Comparison of ENCODE assay signal across 21 cellular contexts in the genomic region with DNA sequence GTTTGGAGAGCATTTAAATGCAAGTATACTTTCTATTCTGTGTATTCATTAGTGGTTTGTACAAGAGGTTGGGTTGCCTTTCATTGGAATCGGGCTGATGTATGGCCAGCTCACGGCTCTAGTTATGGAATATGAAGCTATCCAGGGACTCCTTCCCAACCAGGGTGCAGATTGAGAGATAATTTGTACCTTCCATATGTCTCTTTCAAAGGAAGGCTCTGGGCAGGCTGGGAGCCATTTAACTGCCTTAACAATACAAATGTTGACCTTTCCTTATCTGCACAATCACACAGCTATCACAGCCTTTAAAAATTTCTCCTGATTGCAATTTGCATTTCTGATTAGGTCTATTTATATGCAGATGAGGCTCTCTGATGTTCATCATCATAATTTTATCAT. TPM values are rescaled to one million over a fixed set of nuclear protein-coding genes. Genes with fewer than 3 reads are reported as not detected.
DNase-seq lines count a peak whose midpoint lies in the region; ATAC-seq and TF ChIP-seq lines count a peak whose summit lies in the region.
"Had no signal": no experiment of that assay in that cellular context is flagged by ENCODE, and none has a peak within 500 bp of the region (broad histone marks: within the 10 kb centered on the region; RNA-seq: fewer than 3 reads in every experiment).

No MANE protein-coding gene starts in this region.

- H3K36me3 Mint-ChIP-seq in GM23338 (ENCODE audit: low read depth) (no peaks in the 10 kb centered on the region), brain (no peaks in the 10 kb centered on the region)
- H3K36me3 Mint-ChIP-seq: activated naive CD8-positive, alpha-beta T cell treated with anti-CD3 and anti-CD28 coated beads, Interleukin-2, amount 10 ng/mL, durations not matched to agents 7 days and 5 days; type B pancreatic cell had no signal

- peak overlapping the region; percentile 17; the same call in 1 of the 2 replicates for H3K4me2 ChIP-seq in GM23338
- H3K4me2 ChIP-seq: BLaER1 treated with 17β-estradiol and CSF1 and Interleukin-3, amounts not matched to agents 10 nM and 100 nM; smooth muscle cell had no signal

- H3K27ac ChIP-seq in GM23338 (ENCODE audit: low read depth) = no peak overlapping the region
- H3K27ac ChIP-seq: BLaER1 treated with 17β-estradiol and CSF1 and Interleukin-3, amounts not matched to agents 10 nM and 100 nM; left lung; right atrium auricular region had no signal

- DNase-seq in COR-L47 (lab: John Stamatoyannopoulos, UW) (peak; percentile 24), GM23338 (ENCODE audit: low spot score) (no peak), NCI-H2227 treated with DMSO at 0.1 percent for 48 hours (lab: John Stamatoyannopoulos, UW) (peak; percentile 83), GOT3 (lab: John Stamatoyannopoulos, UW) (no peak)
- DNase-seq: activated effector memory CD4-positive, alpha-beta T cell treated with anti-CD3 and anti-CD28 coated beads, Interleukin-2, amount 50 U/mL, for 16 hours; activated naive CD8-positive, alpha-beta T cell treated with anti-CD3 and anti-CD28 coated beads, Interleukin-2, amount 10 ng/mL, durations not matched to agents 7 days and 5 days; activated T-cell treated with anti-CD3 and anti-CD28 coated beads, Interleukin-2, amount 50 U/mL, for 1 hour; DMS79; left lung had no signal

- H3K27me3 ChIP-seq in GM23338 (ENCODE audit: insufficient read depth) = no peaks in the 10 kb centered on the region
- H3K27me3 ChIP-seq: BLaER1 treated with 17β-estradiol and CSF1 and Interleukin-3, amounts not matched to agents 10 nM and 100 nM; right atrium auricular region had no signal

- H3K4me3 ChIP-seq in GM23338 = no peak overlapping the region
- H3K4me3 ChIP-seq: BLaER1 treated with 17β-estradiol and CSF1 and Interleukin-3, amounts not matched to agents 10 nM and 100 nM; left lung; right atrium auricular region; smooth muscle cell had no signal

- H2AFZ ChIP-seq in GM23338 = no peak overlapping the region

- H3K27ac Mint-ChIP-seq in GM23338 (no peak overlapping the region), brain (peak overlapping the region in 4 of 5 experiments; percentile 19 to 90 (median 75))
- H3K27ac Mint-ChIP-seq: activated naive CD8-positive, alpha-beta T cell treated with anti-CD3 and anti-CD28 coated beads, Interleukin-2, amount 10 ng/mL, durations not matched to agents 7 days and 5 days; dendritic cell treated with granulocyte-macrophage colony-stimulating factor and Interleukin-4, amounts not matched to agents 40 ng/mL and 50 ng/mL, for 4 days; type B pancreatic cell had no signal

- no peaks in the 10 kb centered on the region for H3K36me3 ChIP-seq in GM23338 (ENCODE audit: insufficient read depth)
- H3K36me3 ChIP-seq: BLaER1 treated with 17β-estradiol and CSF1 and Interleukin-3, amounts not matched to agents 10 nM and 100 nM; left lung; right atrium auricular region had no signal

- no peaks in the 10 kb centered on the region for H3K9me2 ChIP-seq in GM23338 (ENCODE audit: insufficient read depth)

- no peaks in the 10 kb centered on the region for H3F3A ChIP-seq in GM23338 (replicated peaks; ENCODE audit: low read depth)

- H3K79me2 ChIP-seq in GM23338 (replicated peaks; ENCODE audit: insufficient read depth) = no peaks in the 10 kb centered on the region

- ATAC-seq in GM23338 (no peak), GM21529 (IDR thresholded peaks at IDR 0.05; ENCODE audit: unreplicated experiment) (no peak), GM21360 (IDR thresholded peaks at IDR 0.05; ENCODE audit: unreplicated experiment) (no peak)
- ATAC-seq: esophagus mucosa had no signal

- peaks cover 3% of the 10 kb centered on the region for H3K27me3 Mint-ChIP-seq in GM23338 (ENCODE audit: insufficient read depth, low read depth, poor library complexity)
- H3K27me3 Mint-ChIP-seq in brain = no peaks in the 10 kb centered on the region

- no peaks in the 10 kb centered on the region for H4K20me1 ChIP-seq in GM23338 (replicated peaks; ENCODE audit: insufficient read depth)
- H4K20me1 ChIP-seq: BLaER1 treated with 17β-estradiol and CSF1 and Interleukin-3, amounts not matched to agents 10 nM and 100 nM had no signal

- H3K4me1 ChIP-seq in GM23338 (ENCODE audit: insufficient read depth) = peaks cover 14% of the 10 kb centered on the region; the same call in 1 of the 2 replicates
- H3K4me1 ChIP-seq: BLaER1 treated with 17β-estradiol and CSF1 and Interleukin-3, amounts not matched to agents 10 nM and 100 nM; left lung; right atrium auricular region had no signal

- H3K9me3 Mint-ChIP-seq in GM23338 = no peaks in the 10 kb centered on the region
- H3K9me3 Mint-ChIP-seq in brain = no peaks in the 10 kb centered on the region
- H3K9me3 Mint-ChIP-seq: activated naive CD8-positive, alpha-beta T cell treated with anti-CD3 and anti-CD28 coated beads, Interleukin-2, amount 10 ng/mL, durations not matched to agents 7 days and 5 days; central memory CD8-positive, alpha-beta T cell; dendritic cell treated with granulocyte-macrophage colony-stimulating factor and Interleukin-4, amounts not matched to agents 40 ng/mL and 50 ng/mL, for 4 days; type B pancreatic cell had no signal

- no peak overlapping the region for H3K4me3 Mint-ChIP-seq in GM23338
- H3K4me3 Mint-ChIP-seq in brain = peak overlapping the region in 1 of 5 experiments; percentile 50
- H3K4me3 Mint-ChIP-seq: activated naive CD8-positive, alpha-beta T cell treated with anti-CD3 and anti-CD28 coated beads, Interleukin-2, amount 10 ng/mL, durations not matched to agents 7 days and 5 days; central memory CD8-positive, alpha-beta T cell; dendritic cell treated with granulocyte-macrophage colony-stimulating factor and Interleukin-4, amounts not matched to agents 40 ng/mL and 50 ng/mL, for 4 days; type B pancreatic cell had no signal

- H3K4me1 Mint-ChIP-seq in GM23338 (peaks cover 21% of the 10 kb centered on the region), brain (peaks cover 67% of the 10 kb centered on the region)
- H3K4me1 Mint-ChIP-seq: activated naive CD8-positive, alpha-beta T cell treated with anti-CD3 and anti-CD28 coated beads, Interleukin-2, amount 10 ng/mL, durations not matched to agents 7 days and 5 days; central memory CD8-positive, alpha-beta T cell had no signal

- TF ChIP-seq CTCF in GM23338 (conservative IDR thresholded peaks at IDR 0.05; ENCODE audit: low read depth in 2 of 2) (no peak), brain (conservative IDR thresholded peaks at IDR 0.05) (no peak)

TF ChIP-seq in GM23338, 12 proteins besides CTCF, POLR2A, EP300 and RAD21 (continues in another document):
- TF ChIP-seq, protein P1, sequence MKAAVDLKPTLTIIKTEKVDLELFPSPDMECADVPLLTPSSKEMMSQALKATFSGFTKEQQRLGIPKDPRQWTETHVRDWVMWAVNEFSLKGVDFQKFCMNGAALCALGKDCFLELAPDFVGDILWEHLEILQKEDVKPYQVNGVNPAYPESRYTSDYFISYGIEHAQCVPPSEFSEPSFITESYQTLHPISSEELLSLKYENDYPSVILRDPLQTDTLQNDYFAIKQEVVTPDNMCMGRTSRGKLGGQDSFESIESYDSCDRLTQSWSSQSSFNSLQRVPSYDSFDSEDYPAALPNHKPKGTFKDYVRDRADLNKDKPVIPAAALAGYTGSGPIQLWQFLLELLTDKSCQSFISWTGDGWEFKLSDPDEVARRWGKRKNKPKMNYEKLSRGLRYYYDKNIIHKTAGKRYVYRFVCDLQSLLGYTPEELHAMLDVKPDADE (IDR thresholded peaks at IDR 0.05) = no peak
- TF ChIP-seq, protein P2, sequence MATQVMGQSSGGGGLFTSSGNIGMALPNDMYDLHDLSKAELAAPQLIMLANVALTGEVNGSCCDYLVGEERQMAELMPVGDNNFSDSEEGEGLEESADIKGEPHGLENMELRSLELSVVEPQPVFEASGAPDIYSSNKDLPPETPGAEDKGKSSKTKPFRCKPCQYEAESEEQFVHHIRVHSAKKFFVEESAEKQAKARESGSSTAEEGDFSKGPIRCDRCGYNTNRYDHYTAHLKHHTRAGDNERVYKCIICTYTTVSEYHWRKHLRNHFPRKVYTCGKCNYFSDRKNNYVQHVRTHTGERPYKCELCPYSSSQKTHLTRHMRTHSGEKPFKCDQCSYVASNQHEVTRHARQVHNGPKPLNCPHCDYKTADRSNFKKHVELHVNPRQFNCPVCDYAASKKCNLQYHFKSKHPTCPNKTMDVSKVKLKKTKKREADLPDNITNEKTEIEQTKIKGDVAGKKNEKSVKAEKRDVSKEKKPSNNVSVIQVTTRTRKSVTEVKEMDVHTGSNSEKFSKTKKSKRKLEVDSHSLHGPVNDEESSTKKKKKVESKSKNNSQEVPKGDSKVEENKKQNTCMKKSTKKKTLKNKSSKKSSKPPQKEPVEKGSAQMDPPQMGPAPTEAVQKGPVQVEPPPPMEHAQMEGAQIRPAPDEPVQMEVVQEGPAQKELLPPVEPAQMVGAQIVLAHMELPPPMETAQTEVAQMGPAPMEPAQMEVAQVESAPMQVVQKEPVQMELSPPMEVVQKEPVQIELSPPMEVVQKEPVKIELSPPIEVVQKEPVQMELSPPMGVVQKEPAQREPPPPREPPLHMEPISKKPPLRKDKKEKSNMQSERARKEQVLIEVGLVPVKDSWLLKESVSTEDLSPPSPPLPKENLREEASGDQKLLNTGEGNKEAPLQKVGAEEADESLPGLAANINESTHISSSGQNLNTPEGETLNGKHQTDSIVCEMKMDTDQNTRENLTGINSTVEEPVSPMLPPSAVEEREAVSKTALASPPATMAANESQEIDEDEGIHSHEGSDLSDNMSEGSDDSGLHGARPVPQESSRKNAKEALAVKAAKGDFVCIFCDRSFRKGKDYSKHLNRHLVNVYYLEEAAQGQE (IDR thresholded peaks at IDR 0.05; ENCODE audit: unreplicated experiment) = no peak
- no peak for TF ChIP-seq POLR2AphosphoS5 (IDR thresholded peaks at IDR 0.05; ENCODE audit: low read depth)
- no peak for TF ChIP-seq ZNF331 (CRISPR knock-in tag; IDR thresholded peaks at IDR 0.05; ENCODE audit: low read depth)
- no peak for TF ChIP-seq CREB1 (CRISPR knock-in tag; IDR thresholded peaks at IDR 0.05; ENCODE audit: low read depth)
- no peak for TF ChIP-seq STAT1 (IDR thresholded peaks at IDR 0.05; ENCODE audit: unreplicated experiment)
- no peak for TF ChIP-seq JUNB (IDR thresholded peaks at IDR 0.05; ENCODE audit: unreplicated experiment)
- no peak for TF ChIP-seq ZNF114 (CRISPR knock-in tag; IDR thresholded peaks at IDR 0.05)
- no peak; the same call in 1 of the 2 replicates for TF ChIP-seq NANOG (IDR thresholded peaks at IDR 0.05; ENCODE audit: borderline replicate concordance)
- TF ChIP-seq EZH2 (IDR thresholded peaks at IDR 0.05; ENCODE audit: low read depth, unreplicated experiment) = no peak
- no peak for TF ChIP-seq EZH2phosphoT487 (IDR thresholded peaks at IDR 0.05; ENCODE audit: unreplicated experiment)

RNA-seq across cellular contexts. Expression of a gene that starts 58.7 kb away (rescaled TPM):
- 0.19 and 0.42 TPM in 2 replicates for total RNA-seq in GM23338 (2014; rRNA removed; shearing (Covaris generic))
- polyA plus RNA-seq in GM23338 (2016; fragmentation: Nextera tagmentation; extraction: Ambion mirVana) = 0.10 TPM in 1 of 2 replicates, not detected in the other
- polyA plus RNA-seq in brain (ENCODE audit: insufficient read depth, low read depth, low replicate concordance) = not detected
- total RNA-seq: HT-29, mesenteric fat pad, right atrium auricular region had no signal

Comparison
In these comparisons a context has a peak if more than half of its experiments do, and no peak if none do; other contexts are left out.
1. DNase-seq: peak in COR-L47 (single experiment) and NCI-H2227 treated with DMSO at 0.1 percent for 48 hours (single experiment); none in GM23338 (single experiment) and GOT3 (single experiment).